ENCODE assay signal across 20 cellular contexts in genomic region chr1:182965096-182965495, GRCh38. TPM values are rescaled to one million over a fixed set of nuclear protein-coding genes. Genes with fewer than 3 reads are reported as not detected.
A peak's percentile ranks its signal among the peaks of the same experiment; 100 is the strongest.
DNase-seq lines count a peak whose midpoint lies in the region; ATAC-seq, FAIRE-seq and TF ChIP-seq lines count a peak whose summit lies in the region.
"Had no signal": no experiment of that assay in that cellular context is flagged by ENCODE, and none has a peak within 500 bp of the region (broad histone marks: within the 10 kb centered on the region; RNA-seq: fewer than 3 reads in every experiment).

No MANE protein-coding gene starts in this region.

- H3K18ac ChIP-seq in H9 (ENCODE audit: insufficient read length, low read depth, low read length) = no peak overlapping the region

- no peak overlapping the region for H3K4me3 ChIP-seq in astrocyte (ENCODE audit: insufficient read depth, low read depth, low read length)
- no peak overlapping the region for H3K4me3 ChIP-seq in osteoblast (ENCODE audit: insufficient read depth, low read length)
- no peak overlapping the region for H3K4me3 ChIP-seq in SK-N-SH (ENCODE audit: low read depth in 2 of 2, low read length in 1 of 2)
- H3K4me3 ChIP-seq: BLaER1 treated with 17β-estradiol and CSF1 and Interleukin-3, amounts not matched to agents 10 nM and 100 nM had no signal

- H3K4me3 Mint-ChIP-seq in H9 (no peak overlapping the region), astrocyte (ENCODE audit: unreplicated experiment) (no peak overlapping the region)
- H3K4me3 Mint-ChIP-seq: CD4-positive, CD25-positive, alpha-beta regulatory T cell; IgD-negative memory B cell had no signal

- H2BK12ac ChIP-seq in H9 (ENCODE audit: insufficient read length, low read depth, low read length) = no peak overlapping the region

- H3K14ac ChIP-seq in H9 (ENCODE audit: insufficient read depth, low read length) = no peak overlapping the region

- peak; percentile 84 for DNase-seq in COLO829 (ENCODE audit: low spot score)
- no peak for DNase-seq in H9
- DNase-seq in astrocyte (ENCODE audit: low read depth) = no peak
- no peak for DNase-seq in osteoblast (ENCODE audit: insufficient read length, low spot score, missing footprints)
- DNase-seq in SK-N-SH = no peak
- no peak for DNase-seq in NCI-H82 (lab: John Stamatoyannopoulos, UW)
- DNase-seq: 8988T; AML-193; Calu3; CD4-positive, CD25-positive, alpha-beta regulatory T cell; DMS 273 treated with DMSO at 0.1 percent for 48 hours; KG1 had no signal

- FAIRE-seq in astrocyte (lab: Jason Lieb, UNC) = no peak
- FAIRE-seq: GM12892, GM19239, H54 had no signal

- no peak overlapping the region for H2AK5ac ChIP-seq in H9 (ENCODE audit: insufficient read length, low read length)

- no peak overlapping the region for H2AFZ ChIP-seq in H9 (ENCODE audit: low read length)
- H2AFZ ChIP-seq in astrocyte (ENCODE audit: low read depth, low read length) = no peak overlapping the region
- H2AFZ ChIP-seq in osteoblast (ENCODE audit: low read length) = peak overlapping the region; percentile 58
- H2AFZ ChIP-seq in SK-N-SH (ENCODE audit: low read depth) = no peak overlapping the region

- no peak overlapping the region for H2BK20ac ChIP-seq in H9 (ENCODE audit: low read depth, low read length, poor library complexity, severe bottlenecking)

- H3K4me2 ChIP-seq in H9 (ENCODE audit: insufficient read depth, insufficient read length, low read length) (no peak overlapping the region), astrocyte (ENCODE audit: low read length) (no peak overlapping the region), osteoblast (ENCODE audit: insufficient read depth, low read length) (no peak overlapping the region), SK-N-SH (no peak overlapping the region)
- H3K4me2 ChIP-seq: BLaER1 treated with 17β-estradiol and CSF1 and Interleukin-3, amounts not matched to agents 10 nM and 100 nM had no signal

- no CpG with 5 or more reads among the region's 1 CpG for WGBS in H9 (ENCODE audit: extremely low coverage, insufficient read length, low lambda C conversion rate)
- WGBS in SK-N-SH (ENCODE audit: low lambda C conversion rate) = 93% methylated on average over 1 of the region's 1 CpG

- no peak overlapping the region for H2BK120ac ChIP-seq in H9 (ENCODE audit: low read depth, low read length, poor library complexity, severe bottlenecking)

- H3K79me1 ChIP-seq in H9 (ENCODE audit: insufficient read depth, low read depth, low read length, poor library complexity, severe bottlenecking) = no peaks in the 10 kb centered on the region

- H3K4me1 Mint-ChIP-seq in H9 (peaks cover 14 to 17% of the 10 kb centered on the region in 2 experiments), astrocyte (ENCODE audit: low read depth, unreplicated experiment) (peaks cover 16% of the 10 kb centered on the region)

- H3K23ac ChIP-seq in H9 (ENCODE audit: insufficient read length, low read depth, low read length) = no peak overlapping the region

- no peak for ATAC-seq in HG02970 (IDR thresholded peaks at IDR 0.05; ENCODE audit: low FRiP score, unreplicated experiment)

- H3K27me3 ChIP-seq in H9 (ENCODE audit: insufficient read depth, low read length) (no peaks in the 10 kb centered on the region), astrocyte (ENCODE audit: insufficient read depth, low read length) (no peaks in the 10 kb centered on the region), osteoblast (ENCODE audit: insufficient read depth, low read length) (no peaks in the 10 kb centered on the region), SK-N-SH (ENCODE audit: insufficient read depth) (no peaks in the 10 kb centered on the region)
- H3K27me3 ChIP-seq: BLaER1 treated with 17β-estradiol and CSF1 and Interleukin-3, amounts not matched to agents 10 nM and 100 nM had no signal

- no peaks in the 10 kb centered on the region for H3K36me3 Mint-ChIP-seq in H9 (ENCODE audit: insufficient read depth in 1 of 3, low read depth in 3 of 3)
- no peaks in the 10 kb centered on the region for H3K36me3 Mint-ChIP-seq in astrocyte (ENCODE audit: low read depth, unreplicated experiment)
- H3K36me3 Mint-ChIP-seq: CD4-positive, CD25-positive, alpha-beta regulatory T cell; IgD-negative memory B cell had no signal

- H3K27ac Mint-ChIP-seq in H9 (no peak overlapping the region), astrocyte (ENCODE audit: unreplicated experiment) (peak overlapping the region; percentile 6)
- H3K27ac Mint-ChIP-seq: IgD-negative memory B cell had no signal

- H2BK5ac ChIP-seq in H9 (ENCODE audit: insufficient read length, low read length) = no peak overlapping the region

- H3K9me3 ChIP-seq in H9 (ENCODE audit: control insufficient read depth, low read depth, low read length) (no peaks in the 10 kb centered on the region), astrocyte (ENCODE audit: insufficient read depth, low read depth, low read length) (no peaks in the 10 kb centered on the region), osteoblast (ENCODE audit: low read depth, low read length) (no peaks in the 10 kb centered on the region), SK-N-SH (no peaks in the 10 kb centered on the region)
- H3K9me3 ChIP-seq: BLaER1 treated with 17β-estradiol and CSF1 and Interleukin-3, amounts not matched to agents 10 nM and 100 nM had no signal

- H3K4ac ChIP-seq in H9 (ENCODE audit: low read depth, low read length) = no peak overlapping the region

- H4K5ac ChIP-seq in H9 (ENCODE audit: insufficient read length, low read depth, low read length) = no peak overlapping the region

- no peak overlapping the region for H2BK15ac ChIP-seq in H9 (ENCODE audit: low read depth, low read length)

- H4K20me1 ChIP-seq in H9 (ENCODE audit: control insufficient read depth, insufficient read depth, insufficient read length) = no peaks in the 10 kb centered on the region
- H4K20me1 ChIP-seq in astrocyte (ENCODE audit: insufficient read depth, low read length) = no peaks in the 10 kb centered on the region
- H4K20me1 ChIP-seq in osteoblast (ENCODE audit: insufficient read depth, low read length) = no peaks in the 10 kb centered on the region
- H4K20me1 ChIP-seq in SK-N-SH (ENCODE audit: insufficient read depth) = no peaks in the 10 kb centered on the region
- H4K20me1 ChIP-seq: BLaER1 treated with 17β-estradiol and CSF1 and Interleukin-3, amounts not matched to agents 10 nM and 100 nM had no signal

- TF ChIP-seq EP300 in SK-N-SH (IDR thresholded peaks at IDR 0.05; ENCODE audit: borderline replicate concordance in 1 of 2, low read depth in 1 of 2, low read length in 1 of 2) = no peak

- H3K27me3 Mint-ChIP-seq in H9 (ENCODE audit: low read depth) (no peaks in the 10 kb centered on the region), astrocyte (ENCODE audit: low read depth, unreplicated experiment) (no peaks in the 10 kb centered on the region)
- H3K27me3 Mint-ChIP-seq: IgD-negative memory B cell had no signal

- H3F3A ChIP-seq in SK-N-SH (replicated peaks; ENCODE audit: insufficient read depth) = no peaks in the 10 kb centered on the region

- no peaks in the 10 kb centered on the region for H3K36me3 ChIP-seq in astrocyte (ENCODE audit: insufficient read depth, low read length)
- no peaks in the 10 kb centered on the region for H3K36me3 ChIP-seq in osteoblast (ENCODE audit: insufficient read depth, low read length)
- H3K36me3 ChIP-seq in SK-N-SH (replicated peaks in 1 of 2; ENCODE audit: control insufficient read depth in 1 of 2, insufficient read depth in 2 of 2, low read length in 1 of 2) = no peaks in the 10 kb centered on the region
- H3K36me3 ChIP-seq: BLaER1 treated with 17β-estradiol and CSF1 and Interleukin-3, amounts not matched to agents 10 nM and 100 nM had no signal

- CTCF ChIA-PET in SK-N-SH (lab: Yijun Ruan, JAX) = interaction anchor here (1.9 to 2.1 kb wide), 2 partner anchors 263 to 270 kb away, joined by 8 to 14 read pairs; no protein-coding TSS in a partner anchor

- H4K8ac ChIP-seq in H9 (replicated peaks; ENCODE audit: insufficient read length, low read depth, low read length) = no peak overlapping the region

- H3K4me1 ChIP-seq in H9 (ENCODE audit: insufficient read depth, low read length) (no peaks in the 10 kb centered on the region), astrocyte (ENCODE audit: insufficient read depth, low read length) (peaks cover 16% of the 10 kb centered on the region), osteoblast (ENCODE audit: insufficient read depth, low read length) (peaks cover 11% of the 10 kb centered on the region), SK-N-SH (ENCODE audit: control insufficient read depth in 1 of 2, insufficient read depth in 2 of 2, low read depth in 1 of 2, low read length in 1 of 2) (no peaks in the 10 kb centered on the region; a peak in 1 of 4 replicates)

- no peaks in the 10 kb centered on the region for H3K9me2 ChIP-seq in SK-N-SH

- H3K56ac ChIP-seq in H9 (ENCODE audit: insufficient read length, low read depth, low read length) = no peak overlapping the region

- H4K91ac ChIP-seq in H9 (ENCODE audit: insufficient read length, low read depth, low read length) = no peak overlapping the region

- H3K79me2 ChIP-seq in H9 (ENCODE audit: insufficient read depth, low read length) = no peaks in the 10 kb centered on the region; the same call in 1 of the 2 replicates
- no peaks in the 10 kb centered on the region for H3K79me2 ChIP-seq in astrocyte (ENCODE audit: insufficient read depth, low read length)
- H3K79me2 ChIP-seq in osteoblast (ENCODE audit: insufficient read depth, low read length) = no peaks in the 10 kb centered on the region
- H3K79me2 ChIP-seq in SK-N-SH (ENCODE audit: insufficient read depth) = no peaks in the 10 kb centered on the region

- H3K9me3 Mint-ChIP-seq in H9 = no peaks in the 10 kb centered on the region
- no peaks in the 10 kb centered on the region for H3K9me3 Mint-ChIP-seq in astrocyte (ENCODE audit: unreplicated experiment)
- H3K9me3 Mint-ChIP-seq: IgD-negative memory B cell had no signal

- H3K9ac ChIP-seq in H9 (ENCODE audit: extremely low read depth, insufficient read length, low read length) (peak overlapping the region; percentile 16), astrocyte (ENCODE audit: low read length) (no peak overlapping the region), SK-N-SH (no peak overlapping the region)
- H3K9ac ChIP-seq: BLaER1 treated with 17β-estradiol and CSF1 and Interleukin-3, amounts not matched to agents 10 nM and 100 nM had no signal

- no peak overlapping the region for H3T11ph ChIP-seq in H9 (ENCODE audit: low read length)

- H3K27ac ChIP-seq in H9 (ENCODE audit: insufficient read length, low read depth, low read length) (no peak overlapping the region), astrocyte (ENCODE audit: low read depth, low read length) (no peak overlapping the region), osteoblast (ENCODE audit: low read depth, low read length) (no peak overlapping the region), SK-N-SH (ENCODE audit: low read depth in 2 of 2, low read length in 1 of 2) (no peak overlapping the region)
- H3K27ac ChIP-seq: BLaER1 treated with 17β-estradiol and CSF1 and Interleukin-3, amounts not matched to agents 10 nM and 100 nM had no signal

- no peak for TF ChIP-seq CTCF in H9 (conservative IDR thresholded peaks at IDR 0.05)
- TF ChIP-seq CTCF in astrocyte (IDR thresholded peaks at IDR 0.05; ENCODE audit: insufficient read depth, low read depth, low read length) = no peak
- no peak for TF ChIP-seq CTCF in osteoblast (IDR thresholded peaks at IDR 0.05; ENCODE audit: extremely low read depth, low read depth, low read length)
- no peak for TF ChIP-seq CTCF in SK-N-SH (IDR thresholded peaks at IDR 0.05)

- TF ChIP-seq RAD21 in SK-N-SH (IDR thresholded peaks at IDR 0.05; ENCODE audit: low read length) = no peak

- POLR2A ChIA-PET in SK-N-SH (lab: Yijun Ruan, JAX) = no interaction called here

- H3K23me2 ChIP-seq in H9 (ENCODE audit: insufficient read length, low read depth, low read length, poor library complexity, severe bottlenecking) = no peaks in the 10 kb centered on the region

RNA-seq across cellular contexts. Expression of gene SHCBP1L, which starts 12.1 kb away (rescaled TPM):
- total RNA-seq in H9 (2021) (not detected in 2 replicates), astrocyte (not detected in 2 replicates), osteoblast (not detected in 2 replicates)
- polyA plus RNA-seq in SK-N-SH (2012; rRNA removed) = not detected in 2 replicates
- not detected in 2 replicates for polyA plus RNA-seq in SK-N-SH (2012; cell fraction: cytosol; rRNA removed)
- polyA plus RNA-seq in SK-N-SH (2012; cell fraction: nucleus; rRNA removed) = not detected in 2 replicates
- total RNA-seq: Calu3; CD4-positive, CD25-positive, alpha-beta regulatory T cell; G401; HT-29 had no signal
- polyA plus RNA-seq: CD4-positive, CD25-positive, alpha-beta regulatory T cell; IgD-negative memory B cell had no signal

RNA-seq across cellular contexts. Expression of gene LAMC1, which starts 58.1 kb away (rescaled TPM):
- 96.2 and 110 TPM in 2 replicates for total RNA-seq in H9 (2021)
- 270 and 284 TPM in 2 replicates for total RNA-seq in astrocyte
- 903 and 966 TPM in 2 replicates for total RNA-seq in osteoblast
- 90.4 and 101 TPM in 2 replicates for polyA plus RNA-seq in SK-N-SH (2012; rRNA removed)
- polyA plus RNA-seq in SK-N-SH (2012; cell fraction: cytosol; rRNA removed) = 123 and 125 TPM in 2 replicates
- 56.1 and 106 TPM in 2 replicates for polyA plus RNA-seq in SK-N-SH (2012; cell fraction: nucleus; rRNA removed)
- polyA plus RNA-seq: CD4-positive, CD25-positive, alpha-beta regulatory T cell had no signal
